ENCODE assay signal across 27 cellular contexts in genomic region chr9:111542497-111543254, GRCh38.
"Had no signal": no experiment of that assay in that cellular context is flagged by ENCODE, and none has a peak within 500 bp of the region (broad histone marks: within the 10 kb centered on the region; RNA-seq: fewer than 3 reads in every experiment).

No MANE protein-coding gene starts in this region.

- H3K4me2 ChIP-seq: hepatocyte had no signal

- H3K36me3 ChIP-seq: uterus had no signal

- DNase-seq: activated CD4-positive, alpha-beta T cell treated with anti-CD3 and anti-CD28 coated beads, Interleukin-2, amount 10 ng/mL, durations not matched to agents 24 days and 14 days; activated CD8-positive, alpha-beta memory T cell treated with anti-CD3 and anti-CD28 coated beads, Interleukin-2, amount 10 ng/mL, durations not matched to agents 7 days and 5 days; activated CD8-positive, alpha-beta T cell treated with anti-CD3 and anti-CD28 coated beads for 36 hours; activated gamma-delta T cell; activated naive CD4-positive, alpha-beta T cell treated with anti-CD3 and anti-CD28 coated beads, Interleukin-2, amount 50 U/mL, for 16 hours; activated T-cell treated with anti-CD3 and anti-CD28 coated beads for 4 hours; aorta; central memory CD4-positive, alpha-beta T cell; dermis blood vessel endothelial cell; effector CD8-positive, alpha-beta T cell; foreskin melanocyte; left ventricle myocardium inferior; naive B cell; nucleus accumbens; small intestine; stimulated activated CD4-positive, alpha-beta T cell treated with anti-CD3 and anti-CD28 coated beads, Interleukin-2, amount 100 ng/mL, for 24 hours; stomach; transverse colon; uterus had no signal

- H3K79me2 ChIP-seq: hepatocyte, parathyroid adenoma had no signal

- H3K4me3 ChIP-seq: hepatocyte, left ventricle myocardium inferior, stomach, transverse colon, uterus had no signal

- FAIRE-seq: endothelial cell of umbilical vein, small intestine had no signal

- ATAC-seq: activated CD4-positive, CD25-positive, alpha-beta regulatory T cell treated with anti-CD3 and anti-CD28 coated beads, Interleukin-2, amount 50 U/mL, for 24 hours; activated CD8-positive, alpha-beta memory T cell treated with anti-CD3 and anti-CD28 coated beads, Interleukin-2, amount 10 ng/mL, durations not matched to agents 7 days and 5 days; activated CD8-positive, alpha-beta T cell treated with anti-CD3 and anti-CD28 coated beads for 36 hours; esophagus mucosa; sciatic nerve; stimulated activated memory B cell treated with anti-CD40 and anti-IgM and Interleukin-4, amounts not matched to agents 10 μg/mL and 1 μg/mL and 100 μg/mL, for 72 hours had no signal

- H3K27ac ChIP-seq: hepatocyte, left ventricle myocardium inferior, parathyroid adenoma, stomach, transverse colon, uterus, VCaP had no signal

- H2AFZ ChIP-seq: hepatocyte, parathyroid adenoma had no signal

- H3K9ac ChIP-seq: parathyroid adenoma had no signal

- H3K4me1 ChIP-seq: left ventricle myocardium inferior, parathyroid adenoma, stomach, transverse colon, uterus had no signal

- H3K27me3 ChIP-seq: hepatocyte, stomach, transverse colon, uterus had no signal
